11 cellular contexts compared by ENCODE assay signal in genomic region chr16:50301626-50302471, GRCh38. TPM values are rescaled to one million over a fixed set of nuclear protein-coding genes. Genes with fewer than 3 reads are reported as not detected.
DNase-seq lines count a peak whose midpoint lies in the region; ATAC-seq and TF ChIP-seq lines count a peak whose summit lies in the region.
"Had no signal": no experiment of that assay in that cellular context is flagged by ENCODE, and none has a peak within 500 bp of the region (broad histone marks: within the 10 kb centered on the region; RNA-seq: fewer than 3 reads in every experiment).

No MANE protein-coding gene starts in this region.

- no peak overlapping the region for H3K4me3 Mint-ChIP-seq in stimulated activated effector memory CD8-positive, alpha-beta T cell treated with anti-CD3 and anti-CD28 coated beads, Interleukin-12 subunit alpha, Interleukin-12 subunit beta, amount 100 ng/mL, for 72 hours
- H3K4me3 Mint-ChIP-seq in progenitor cell of endocrine pancreas (ENCODE audit: low read depth) (no peak overlapping the region), endothelial cell (ENCODE audit: unreplicated experiment) (no peak overlapping the region)

- H3K27me3 ChIP-seq in adrenal gland: no peaks in the 10 kb centered on the region

- H3K4me1 ChIP-seq in HEK293 (ENCODE audit: control insufficient read depth, insufficient read depth, low read length) (no peaks in the 10 kb centered on the region), adrenal gland (replicated peaks in 1 of 2) (no peaks in the 10 kb centered on the region)

- no peaks in the 10 kb centered on the region for H3K27me3 Mint-ChIP-seq in progenitor cell of endocrine pancreas
- peaks cover 5% of the 10 kb centered on the region for H3K27me3 Mint-ChIP-seq in endothelial cell (ENCODE audit: unreplicated experiment)

- H3K27ac Mint-ChIP-seq in stimulated activated effector memory CD8-positive, alpha-beta T cell treated with anti-CD3 and anti-CD28 coated beads, Interleukin-12 subunit alpha, Interleukin-12 subunit beta, amount 100 ng/mL, for 72 hours: peak overlapping the region; percentile 73
- no peak overlapping the region for H3K27ac Mint-ChIP-seq in progenitor cell of endocrine pancreas
- H3K27ac Mint-ChIP-seq in endothelial cell (ENCODE audit: unreplicated experiment): no peak overlapping the region

- TF ChIP-seq CTCF in HEK293 (tag by site-specific recombination; IDR thresholded peaks at IDR 0.05) (no peak), adrenal gland (IDR thresholded peaks at IDR 0.05) (no peak), progenitor cell of endocrine pancreas (IDR thresholded peaks at IDR 0.05; ENCODE audit: unreplicated experiment) (no peak), endothelial cell (IDR thresholded peaks at IDR 0.05; ENCODE audit: unreplicated experiment) (no peak)

- H3K9me3 Mint-ChIP-seq in stimulated activated effector memory CD8-positive, alpha-beta T cell treated with anti-CD3 and anti-CD28 coated beads, Interleukin-12 subunit alpha, Interleukin-12 subunit beta, amount 100 ng/mL, for 72 hours: no peaks in the 10 kb centered on the region
- H3K9me3 Mint-ChIP-seq in progenitor cell of endocrine pancreas (ENCODE audit: low read depth) (no peaks in the 10 kb centered on the region), endothelial cell (ENCODE audit: unreplicated experiment) (no peaks in the 10 kb centered on the region)

- no peak overlapping the region for H3K4me3 ChIP-seq in HEK293 (ENCODE audit: low read depth, low read length)
- no peak overlapping the region for H3K4me3 ChIP-seq in adrenal gland
- H3K4me3 ChIP-seq: lung had no signal

- H3K9me3 ChIP-seq in HEK293 (ENCODE audit: control insufficient read depth, insufficient read depth, low read depth, low read length): no peaks in the 10 kb centered on the region
- H3K9me3 ChIP-seq in adrenal gland (replicated peaks in 1 of 3): no peaks in the 10 kb centered on the region

- WGBS in adrenal gland, 4 donors: 64 to 81% (median 71%) methylated on average over 11 to 21 of the region's 21 CpGs

- peaks cover 78% of the 10 kb centered on the region for H3K36me3 Mint-ChIP-seq in stimulated activated effector memory CD8-positive, alpha-beta T cell treated with anti-CD3 and anti-CD28 coated beads, Interleukin-12 subunit alpha, Interleukin-12 subunit beta, amount 100 ng/mL, for 72 hours
- no peaks in the 10 kb centered on the region for H3K36me3 Mint-ChIP-seq in progenitor cell of endocrine pancreas (ENCODE audit: insufficient read depth)
- H3K36me3 Mint-ChIP-seq in endothelial cell (ENCODE audit: low read depth, unreplicated experiment): no peaks in the 10 kb centered on the region

- POLR2A ChIA-PET in HEK293 (lab: Yijun Ruan, JAX): no interaction called here

- CTCF ChIA-PET in HEK293 (lab: Yijun Ruan, JAX): interaction anchor here (0.6 to 0.7 kb wide), 2 partner anchors 9 to 41 kb away, joined by 3 read pairs; no protein-coding TSS in a partner anchor

- H3K36me3 ChIP-seq in HEK293 (ENCODE audit: control insufficient read depth in 2 of 2, insufficient read depth in 1 of 2, low read length in 2 of 2): peaks cover 0 to 2% of the 10 kb centered on the region in 2 experiments; a peak in 1 of 3 replicates
- no peaks in the 10 kb centered on the region for H3K36me3 ChIP-seq in adrenal gland (replicated peaks in 1 of 2)

- intact Hi-C loops in adrenal gland (cut with DNase I): no loop called here

- peak in 5 of 7 donors; percentile 54 to 77 (median 69) for DNase-seq in adrenal gland
- peak; percentile 91 for DNase-seq in hepatic stellate cell (ENCODE audit: low spot score)
- DNase-seq in stimulated activated effector memory CD8-positive, alpha-beta T cell treated with anti-CD3 and anti-CD28 coated beads, Interleukin-12 subunit alpha, Interleukin-12 subunit beta, amount 100 ng/mL, for 72 hours (ENCODE audit: low spot score in 2 of 2): no peak
- DNase-seq in stimulated activated CD4-positive, alpha-beta T cell treated with anti-CD3 and anti-CD28 coated beads, Interleukin-12 subunit alpha, Interleukin-12 subunit beta, amount 100 ng/mL, for 4 hours: no peak
- DNase-seq in progenitor cell of endocrine pancreas (ENCODE audit: low spot score, unreplicated experiment): no peak
- DNase-seq in endothelial cell (ENCODE audit: low spot score): no peak
- no peak for DNase-seq in NCI-H748 treated with DMSO at 0.1 percent for 48 hours (lab: John Stamatoyannopoulos, UW)
- DNase-seq: activated CD4-positive, alpha-beta T cell treated with anti-CD3 and anti-CD28 coated beads for 4 hours; KG1 had no signal

- no peak for TF ChIP-seq POLR2A in adrenal gland (IDR thresholded peaks at IDR 0.05)

- H3K27ac ChIP-seq in HEK293 (ENCODE audit: extremely low read depth, low read depth, low read length) (no peak overlapping the region), adrenal gland (no peak overlapping the region)

- ATAC-seq in stimulated activated effector memory CD8-positive, alpha-beta T cell treated with anti-CD3 and anti-CD28 coated beads, Interleukin-12 subunit alpha, Interleukin-12 subunit beta, amount 100 ng/mL, for 72 hours: no peak

- peaks cover under 1% of the 10 kb centered on the region for H3K4me1 Mint-ChIP-seq in stimulated activated effector memory CD8-positive, alpha-beta T cell treated with anti-CD3 and anti-CD28 coated beads, Interleukin-12 subunit alpha, Interleukin-12 subunit beta, amount 100 ng/mL, for 72 hours
- H3K4me1 Mint-ChIP-seq in progenitor cell of endocrine pancreas (ENCODE audit: low read depth) (peaks cover 6% of the 10 kb centered on the region), endothelial cell (ENCODE audit: unreplicated experiment) (peaks cover 3% of the 10 kb centered on the region)

TF ChIP-seq in HEK293, 187 proteins besides CTCF, POLR2A, EP300 and RAD21:
- TF ChIP-seq ZNF843 (tag by site-specific recombination; IDR thresholded peaks at IDR 0.05) (no peak), GLIS1 (tag by site-specific recombination; IDR thresholded peaks at IDR 0.05) (peak; percentile 25)
- TF ChIP-seq, protein P1, sequence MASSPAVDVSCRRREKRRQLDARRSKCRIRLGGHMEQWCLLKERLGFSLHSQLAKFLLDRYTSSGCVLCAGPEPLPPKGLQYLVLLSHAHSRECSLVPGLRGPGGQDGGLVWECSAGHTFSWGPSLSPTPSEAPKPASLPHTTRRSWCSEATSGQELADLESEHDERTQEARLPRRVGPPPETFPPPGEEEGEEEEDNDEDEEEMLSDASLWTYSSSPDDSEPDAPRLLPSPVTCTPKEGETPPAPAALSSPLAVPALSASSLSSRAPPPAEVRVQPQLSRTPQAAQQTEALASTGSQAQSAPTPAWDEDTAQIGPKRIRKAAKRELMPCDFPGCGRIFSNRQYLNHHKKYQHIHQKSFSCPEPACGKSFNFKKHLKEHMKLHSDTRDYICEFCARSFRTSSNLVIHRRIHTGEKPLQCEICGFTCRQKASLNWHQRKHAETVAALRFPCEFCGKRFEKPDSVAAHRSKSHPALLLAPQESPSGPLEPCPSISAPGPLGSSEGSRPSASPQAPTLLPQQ (tag by site-specific recombination; IDR thresholded peaks at IDR 0.05): peak; percentile 64; the same call in 1 of the 2 replicates

RNA-seq across cellular contexts. Expression of gene ADCY7, which starts 35.5 kb away (rescaled TPM):
- 10 to 100 TPM in 7 of 8 donors, 1 to 10 TPM in 1; 9.8 to 44.4 (median 24.1) TPM for total RNA-seq in adrenal gland
- polyA plus RNA-seq in adrenal gland: 10 to 100 TPM in 1 of 3 donors, 1 to 10 TPM in 2; 2.8 to 14.6 (median 3.0) TPM
- total RNA-seq in progenitor cell of endocrine pancreas: 16.8 and 17.0 TPM in 2 replicates
- 3.2 TPM for total RNA-seq in endothelial cell (ENCODE audit: unreplicated experiment)

Comparison
In these comparisons a context has a peak if more than half of its experiments do, and no peak if none do; other contexts are left out.
1. DNase-seq: peak in adrenal gland (5 of 7) and hepatic stellate cell (single experiment); none in stimulated activated effector memory CD8-positive, alpha-beta T cell treated with anti-CD3 and anti-CD28 coated beads, Interleukin-12 subunit alpha, Interleukin-12 subunit beta, amount 100 ng/mL, for 72 hours (0 of 2), stimulated activated CD4-positive, alpha-beta T cell treated with anti-CD3 and anti-CD28 coated beads, Interleukin-12 subunit alpha, Interleukin-12 subunit beta, amount 100 ng/mL, for 4 hours (single experiment), progenitor cell of endocrine pancreas (single experiment), endothelial cell (single experiment) and NCI-H748 treated with DMSO at 0.1 percent for 48 hours (single experiment).